8 cellular contexts compared by ENCODE assay signal in genomic region chr9:137095664-137096517, GRCh38. TPM values are rescaled to one million over a fixed set of nuclear protein-coding genes. Genes with fewer than 3 reads are reported as not detected.
DNase-seq lines count a peak whose midpoint lies in the region; ATAC-seq and TF ChIP-seq lines count a peak whose summit lies in the region.

No MANE protein-coding gene starts in this region.

- TF ChIP-seq CTCF in esophagus muscularis mucosa (IDR thresholded peaks at IDR 0.05): no peak

- peak overlapping the region; percentile 68 for H3K27ac ChIP-seq in effector memory CD4-positive, alpha-beta T cell (ENCODE audit: insufficient read depth, low read length, poor library complexity, severe bottlenecking)
- H3K27ac ChIP-seq in esophagus muscularis mucosa (replicated peaks in 1 of 4): no peak overlapping the region

- H3K9me3 ChIP-seq in effector memory CD4-positive, alpha-beta T cell (ENCODE audit: control insufficient read depth, low read length): no peaks in the 10 kb centered on the region
- H3K9me3 ChIP-seq in esophagus muscularis mucosa: no peaks in the 10 kb centered on the region

- peaks cover 23% of the 10 kb centered on the region for H3K4me1 ChIP-seq in effector memory CD4-positive, alpha-beta T cell (ENCODE audit: control insufficient read depth, insufficient read depth, low read length, poor library complexity, severe bottlenecking)
- H3K4me1 ChIP-seq in esophagus muscularis mucosa: no peaks in the 10 kb centered on the region

- H3K4me3 ChIP-seq in effector memory CD4-positive, alpha-beta T cell (ENCODE audit: insufficient read depth, low read depth, low read length, poor library complexity, severe bottlenecking): peak overlapping the region; percentile 27
- H3K4me3 ChIP-seq in esophagus muscularis mucosa: no peak overlapping the region

- TF ChIP-seq EP300 in esophagus muscularis mucosa (IDR thresholded peaks at IDR 0.05): no peak

- peak; percentile 79 for DNase-seq in activated CD4-positive, CD25-positive, alpha-beta regulatory T cell treated with anti-CD3 and anti-CD28 coated beads, Interleukin-2, amount 50 U/mL, for 72 hours
- peak; percentile 76 to 80 (median 77) for DNase-seq in effector memory CD4-positive, alpha-beta T cell
- DNase-seq in stimulated activated CD8-positive, alpha-beta memory T cell treated with anti-CD3 and anti-CD28 coated beads, Interleukin-7, amount 100 ng/mL, for 4 hours (ENCODE audit: low read depth in 2 of 2): peak; percentile 72 to 78
- DNase-seq in esophagus muscularis mucosa (ENCODE audit: extremely low spot score): no peak
- no peak for DNase-seq in DMS79 (lab: John Stamatoyannopoulos, UW)
- no peak for DNase-seq in NCI-H1436 (lab: John Stamatoyannopoulos, UW)

- ATAC-seq in GM19025 (IDR thresholded peaks at IDR 0.05; ENCODE audit: low read depth, unreplicated experiment): peak; percentile 83
- peak; percentile 58 for ATAC-seq in HG03025 (IDR thresholded peaks at IDR 0.05; ENCODE audit: low FRiP score, unreplicated experiment)

- H3K36me3 ChIP-seq in effector memory CD4-positive, alpha-beta T cell (ENCODE audit: control insufficient read depth, insufficient read depth, low read length): peaks cover 44% of the 10 kb centered on the region
- H3K36me3 ChIP-seq in esophagus muscularis mucosa: peaks cover 29 to 93% (median 81%) of the 10 kb centered on the region in 4 donors

- no peaks in the 10 kb centered on the region for H3K27me3 ChIP-seq in effector memory CD4-positive, alpha-beta T cell (replicated peaks; ENCODE audit: control insufficient read depth, insufficient read depth, low read length, poor library complexity, severe bottlenecking)
- no peaks in the 10 kb centered on the region for H3K27me3 ChIP-seq in esophagus muscularis mucosa

- intact Hi-C loops in esophagus muscularis mucosa (cut with DNase I): no loop called here

- TF ChIP-seq POLR2A in esophagus muscularis mucosa (IDR thresholded peaks at IDR 0.05; ENCODE audit: low read depth): no peak

- WGBS in esophagus muscularis mucosa: 82% methylated on average over 29 of the region's 30 CpGs

RNA-seq across cellular contexts. Expression of gene MAN1B1, which starts 9.1 kb away (rescaled TPM):
- 10 to 100 TPM; 22.4 to 36.6 (median 27.0) TPM for total RNA-seq in esophagus muscularis mucosa

RNA-seq across cellular contexts. Expression of gene UAP1L1, which starts 18.6 kb away (rescaled TPM):
- 1 to 10 TPM; 3.6 to 5.8 (median 5.0) TPM for total RNA-seq in esophagus muscularis mucosa

RNA-seq across cellular contexts. Expression of gene DPP7, which starts 18.6 kb away (rescaled TPM):
- total RNA-seq in esophagus muscularis mucosa: 100 to 1,000 TPM in 2 of 4 donors, 10 to 100 TPM in 2; 90.1 to 121 (median 104) TPM

RNA-seq across cellular contexts. Expression of gene SAPCD2, which starts 25.5 kb away (rescaled TPM):
- under 1 TPM in 3 of 4 donors, not detected in 1; 0.17 to 0.40 (median 0.26) TPM for total RNA-seq in esophagus muscularis mucosa

RNA-seq across cellular contexts. Expression of gene ENTPD2, which starts 42.0 kb away (rescaled TPM):
- total RNA-seq in esophagus muscularis mucosa: 1 to 10 TPM in 2 of 4 donors, under 1 TPM in 2; 0.42 to 1.2 (median 1.0) TPM

Comparison
In these comparisons a context has a peak if more than half of its experiments do, and no peak if none do; other contexts are left out.
1. DNase-seq: peak in activated CD4-positive, CD25-positive, alpha-beta regulatory T cell treated with anti-CD3 and anti-CD28 coated beads, Interleukin-2, amount 50 U/mL, for 72 hours (single experiment), effector memory CD4-positive, alpha-beta T cell (3 of 3) and stimulated activated CD8-positive, alpha-beta memory T cell treated with anti-CD3 and anti-CD28 coated beads, Interleukin-7, amount 100 ng/mL, for 4 hours (2 of 2); none in esophagus muscularis mucosa (single experiment), DMS79 (single experiment) and NCI-H1436 (single experiment).